1 cellular context compared by ENCODE assay signal in the genomic region with DNA sequence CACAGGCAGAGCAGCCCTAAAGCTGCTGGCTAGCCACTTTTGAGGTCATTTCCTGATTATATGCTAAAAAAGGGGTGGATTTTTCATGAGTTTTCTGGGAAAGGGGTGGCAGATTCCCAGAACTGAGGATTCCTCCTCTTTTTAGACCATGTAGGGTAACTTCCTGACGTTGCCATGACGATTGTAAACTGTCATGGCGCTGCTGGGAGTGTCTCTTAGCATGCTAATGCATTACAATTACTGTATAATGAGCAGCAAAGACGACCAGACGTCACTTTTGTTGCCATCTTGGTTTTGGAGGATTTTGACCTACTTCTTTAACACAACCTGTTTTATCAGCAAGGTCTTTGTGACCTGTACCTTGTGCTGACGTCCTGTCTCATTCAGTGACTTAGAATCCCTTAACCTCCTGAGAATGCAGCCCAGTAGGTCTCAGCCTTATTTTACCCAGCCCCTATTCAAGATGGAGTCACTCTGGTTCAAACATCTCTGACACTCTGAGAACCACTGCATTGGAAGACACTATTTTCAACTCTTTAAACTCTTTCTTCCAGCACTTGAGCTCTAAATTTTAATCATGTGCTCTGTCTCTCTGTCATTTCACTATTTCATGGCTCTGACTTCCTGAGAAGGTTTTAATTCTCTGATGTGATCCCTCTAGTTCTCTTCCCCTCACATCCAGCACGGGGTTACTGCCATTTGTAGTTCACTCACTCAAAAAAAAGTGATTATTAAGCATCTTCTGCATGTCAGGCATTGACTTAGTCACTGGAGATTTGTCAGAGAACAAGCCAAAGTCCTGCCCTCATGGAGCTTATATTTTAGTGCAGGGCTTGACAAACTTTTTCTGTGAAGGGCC.
A peak's percentile ranks its signal among the peaks of the same experiment; 100 is the strongest.
TF ChIP-seq lines count a peak whose summit lies in the region.

No MANE protein-coding gene starts in this region.

TF ChIP-seq in K562, 482 proteins besides CTCF, POLR2A, EP300 and RAD21 (continued from another document):
- TF ChIP-seq, protein P1, sequence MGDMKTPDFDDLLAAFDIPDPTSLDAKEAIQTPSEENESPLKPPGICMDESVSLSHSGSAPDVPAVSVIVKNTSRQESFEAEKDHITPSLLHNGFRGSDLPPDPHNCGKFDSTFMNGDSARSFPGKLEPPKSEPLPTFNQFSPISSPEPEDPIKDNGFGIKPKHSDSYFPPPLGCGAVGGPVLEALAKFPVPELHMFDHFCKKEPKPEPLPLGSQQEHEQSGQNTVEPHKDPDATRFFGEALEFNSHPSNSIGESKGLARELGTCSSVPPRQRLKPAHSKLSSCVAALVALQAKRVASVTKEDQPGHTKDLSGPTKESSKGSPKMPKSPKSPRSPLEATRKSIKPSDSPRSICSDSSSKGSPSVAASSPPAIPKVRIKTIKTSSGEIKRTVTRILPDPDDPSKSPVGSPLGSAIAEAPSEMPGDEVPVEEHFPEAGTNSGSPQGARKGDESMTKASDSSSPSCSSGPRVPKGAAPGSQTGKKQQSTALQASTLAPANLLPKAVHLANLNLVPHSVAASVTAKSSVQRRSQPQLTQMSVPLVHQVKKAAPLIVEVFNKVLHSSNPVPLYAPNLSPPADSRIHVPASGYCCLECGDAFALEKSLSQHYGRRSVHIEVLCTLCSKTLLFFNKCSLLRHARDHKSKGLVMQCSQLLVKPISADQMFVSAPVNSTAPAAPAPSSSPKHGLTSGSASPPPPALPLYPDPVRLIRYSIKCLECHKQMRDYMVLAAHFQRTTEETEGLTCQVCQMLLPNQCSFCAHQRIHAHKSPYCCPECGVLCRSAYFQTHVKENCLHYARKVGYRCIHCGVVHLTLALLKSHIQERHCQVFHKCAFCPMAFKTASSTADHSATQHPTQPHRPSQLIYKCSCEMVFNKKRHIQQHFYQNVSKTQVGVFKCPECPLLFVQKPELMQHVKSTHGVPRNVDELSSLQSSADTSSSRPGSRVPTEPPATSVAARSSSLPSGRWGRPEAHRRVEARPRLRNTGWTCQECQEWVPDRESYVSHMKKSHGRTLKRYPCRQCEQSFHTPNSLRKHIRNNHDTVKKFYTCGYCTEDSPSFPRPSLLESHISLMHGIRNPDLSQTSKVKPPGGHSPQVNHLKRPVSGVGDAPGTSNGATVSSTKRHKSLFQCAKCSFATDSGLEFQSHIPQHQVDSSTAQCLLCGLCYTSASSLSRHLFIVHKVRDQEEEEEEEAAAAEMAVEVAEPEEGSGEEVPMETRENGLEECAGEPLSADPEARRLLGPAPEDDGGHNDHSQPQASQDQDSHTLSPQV (IDR thresholded peaks at IDR 0.05): peak; percentile 86; the same call in 1 of the 2 replicates
- peak; percentile 62 for TF ChIP-seq PTTG1 (tag; IDR thresholded peaks at IDR 0.05; ENCODE audit: low read depth)
- TF ChIP-seq TRIM28 (IDR thresholded peaks at IDR 0.05): peak; percentile 53; the same call in 1 of the 2 replicates
- TF ChIP-seq PTRF (tag; IDR thresholded peaks at IDR 0.05): peak; percentile 60; the same call in 1 of the 2 replicates
- TF ChIP-seq ELF2 (CRISPR knock-in tag; IDR thresholded peaks at IDR 0.05): no peak
- 0 out of 2 replicates have a peak, but pooled peaks have one; percentile 62 for TF ChIP-seq MEF2D (tag; conservative IDR thresholded peaks at IDR 0.05; ENCODE audit: low read depth)
- TF ChIP-seq KLF1 (tag; IDR thresholded peaks at IDR 0.05): no peak
- peak; percentile 75 for TF ChIP-seq ZNF316 (IDR thresholded peaks at IDR 0.05)
- peak; percentile 57 for TF ChIP-seq DMBX1 (CRISPR knock-in tag; IDR thresholded peaks at IDR 0.05; ENCODE audit: borderline replicate concordance)
- TF ChIP-seq DDX20 (tag; IDR thresholded peaks at IDR 0.05; ENCODE audit: low read depth): 0 out of 2 replicates have a peak, but pooled peaks have one; percentile 27
- peak; percentile 42; the same call in 1 of the 2 replicates for TF ChIP-seq ZNF175 (CRISPR knock-in tag; IDR thresholded peaks at IDR 0.05; ENCODE audit: low read depth)
